In genomic region chr6:15709665-15710269, GRCh38 we compare ENCODE assay signal across 22 cellular contexts.
"Had no signal": no experiment of that assay in that cellular context is flagged by ENCODE, and none has a peak within 500 bp of the region (broad histone marks: within the 10 kb centered on the region; RNA-seq: fewer than 3 reads in every experiment).

No MANE protein-coding gene starts in this region.

- H3K4me3 ChIP-seq: heart left ventricle, lung, neural progenitor cell, pancreas, smooth muscle cell, suprapubic skin, thyroid gland, uterus had no signal

- H3K9me3 ChIP-seq: heart left ventricle, pancreas, suprapubic skin, thyroid gland, uterus had no signal

- H3K27me3 ChIP-seq: heart left ventricle, neural progenitor cell, pancreas, suprapubic skin, thyroid gland, uterus had no signal

- H3K4me2 ChIP-seq: neural progenitor cell, smooth muscle cell had no signal

- H3K27ac ChIP-seq: heart left ventricle, neural progenitor cell, pancreas, suprapubic skin, thyroid gland, uterus had no signal

- H3K4me1 Mint-ChIP-seq: neural progenitor cell had no signal

- H2AFZ ChIP-seq: neural progenitor cell had no signal

- H3K4me1 ChIP-seq: pancreas, suprapubic skin, thyroid gland, uterus had no signal

- H3K36me3 ChIP-seq: heart left ventricle, neural progenitor cell, pancreas, suprapubic skin, thyroid gland, uterus had no signal

- H3K9me3 Mint-ChIP-seq: natural killer cell treated with Interleukin-12 subunit alpha and Interleukin-12 subunit beta and Interleukin-15 and Interleukin-18, amount 100 ng/mL, for 72 hours; type B pancreatic cell had no signal

- H3K4me3 Mint-ChIP-seq: natural killer cell treated with Interleukin-12 subunit alpha and Interleukin-12 subunit beta and Interleukin-15 and Interleukin-18, amount 100 ng/mL, for 72 hours; neural progenitor cell; type B pancreatic cell had no signal

- H3K9ac ChIP-seq: neural progenitor cell had no signal

- H3K27ac Mint-ChIP-seq: natural killer cell treated with Interleukin-12 subunit alpha and Interleukin-12 subunit beta and Interleukin-15 and Interleukin-18, amount 100 ng/mL, for 72 hours; neural progenitor cell; progenitor cell of endocrine pancreas; type B pancreatic cell had no signal

- H3K36me3 Mint-ChIP-seq: natural killer cell treated with Interleukin-12 subunit alpha and Interleukin-12 subunit beta and Interleukin-15 and Interleukin-18, amount 100 ng/mL, for 72 hours; neural progenitor cell; type B pancreatic cell had no signal

- DNase-seq: effector memory CD4-positive, alpha-beta T cell; heart left ventricle; hippocampal formation; left colon; left ventricle myocardium superior; mesenchymal stem cell; midbrain; nucleus accumbens; pancreas; right cardiac atrium; stimulated activated CD4-positive, alpha-beta T cell treated with anti-CD3 and anti-CD28 coated beads, Interleukin-2, amount 100 ng/mL, for 48 hours; stimulated activated naive CD8-positive, alpha-beta T cell treated with anti-CD3 and anti-CD28 coated beads, Interleukin-15, Interleukin-2, amounts not matched to agents 100 U/mL and 50 U/mL, for 24 hours; thyroid gland; uterus had no signal

- ATAC-seq: esophagus mucosa; heart left ventricle; left colon; left ventricle myocardium superior; natural killer cell treated with Interleukin-12 subunit alpha and Interleukin-12 subunit beta and Interleukin-15 and Interleukin-18, amount 100 ng/mL, for 72 hours; pancreas; right cardiac atrium; stimulated activated naive CD8-positive, alpha-beta T cell treated with anti-CD3 and anti-CD28 coated beads, Interleukin-15, Interleukin-2, amounts not matched to agents 100 U/mL and 50 U/mL, for 24 hours had no signal
